20 cellular contexts compared by ENCODE assay signal in genomic region chr13:100397627-100398026, GRCh38.
DNase-seq lines count a peak whose midpoint lies in the region; ATAC-seq and TF ChIP-seq lines count a peak whose summit lies in the region.
"Had no signal": no experiment of that assay in that cellular context is flagged by ENCODE, and none has a peak within 500 bp of the region (broad histone marks: within the 10 kb centered on the region; RNA-seq: fewer than 3 reads in every experiment).

No MANE protein-coding gene starts in this region.

- H3K27me3 ChIP-seq in A673 (replicated peaks; ENCODE audit: insufficient read depth, low read depth, low read length, poor library complexity) (no peaks in the 10 kb centered on the region), Panc1 (ENCODE audit: control insufficient read depth, insufficient read depth, low read length) (no peaks in the 10 kb centered on the region)
- H3K27me3 ChIP-seq: BLaER1 had no signal

- H3K4me1 ChIP-seq in A673 (ENCODE audit: insufficient read depth, low read length, poor library complexity, severe bottlenecking) (peaks cover 58% of the 10 kb centered on the region), Panc1 (ENCODE audit: control insufficient read depth, insufficient read depth, low read length) (peaks cover 52% of the 10 kb centered on the region)

- intact Hi-C loops in A673 (cut with micrococcal nuclease; ENCODE audit: unreplicated experiment) = no loop called here
- intact Hi-C loops in Panc1 (cut with micrococcal nuclease; ENCODE audit: unreplicated experiment) = no loop called here
- intact Hi-C loops in activated T-helper 2 cell treated with anti-CD3 and anti-CD28 coated beads, Interferon-gamma antibody, Interleukin-2, Interleukin-4, amounts not matched to agents 10 μg/mL and 5 μg/mL and 100 μg/mL, durations not matched to agents 14 hours and 24 hours and 36 hours (cut with micrococcal nuclease) = no loop called here

- peaks cover 3% of the 10 kb centered on the region for H3K27me3 Mint-ChIP-seq in nephron progenitor cell (ENCODE audit: low read depth, poor library complexity)
- H3K27me3 Mint-ChIP-seq in activated T-helper 2 cell treated with anti-CD3 and anti-CD28 coated beads, Interferon-gamma antibody, Interleukin-2, Interleukin-4, amounts not matched to agents 10 μg/mL and 5 μg/mL and 100 μg/mL, durations not matched to agents 14 hours and 24 hours and 36 hours (ENCODE audit: low read depth) = no peaks in the 10 kb centered on the region
- H3K27me3 Mint-ChIP-seq: CD4-positive, alpha-beta memory T cell had no signal

- CTCF ChIA-PET in A673 (lab: Charles Lee) (no interaction called here), Panc1 (lab: Charles Lee) (interaction anchor here (0.5 kb wide), 1 partner anchor 262 kb away, joined by 3 read pairs; no protein-coding TSS in a partner anchor)

- peak overlapping the region; percentile 34 for H3K27ac ChIP-seq in A673 (ENCODE audit: low read depth, low read length, poor library complexity, severe bottlenecking)
- peak overlapping the region; percentile 100 for H3K27ac ChIP-seq in Panc1 (ENCODE audit: low read length)
- H3K27ac ChIP-seq: 22Rv1, A549, BLaER1, HL-60 had no signal

- peaks cover 27% of the 10 kb centered on the region for H3K36me3 Mint-ChIP-seq in nephron progenitor cell (ENCODE audit: low read depth)
- peaks cover 5% of the 10 kb centered on the region for H3K36me3 Mint-ChIP-seq in activated T-helper 2 cell treated with anti-CD3 and anti-CD28 coated beads, Interferon-gamma antibody, Interleukin-2, Interleukin-4, amounts not matched to agents 10 μg/mL and 5 μg/mL and 100 μg/mL, durations not matched to agents 14 hours and 24 hours and 36 hours (ENCODE audit: low read depth)

- no TSS peak for BruUV-seq in A673 (replicated peaks; lab: Mats Ljungman, UMichigan)
- BruUV-seq in Panc1 (replicated peaks; lab: Mats Ljungman, UMichigan) = no TSS peak

- no peak for DNase-seq in A673 (ENCODE audit: low spot score)
- peak; percentile 21 for DNase-seq in Jurkat, Clone E6-1 (ENCODE audit: low read depth, low spot score)
- no peak for DNase-seq in Panc1 (ENCODE audit: low read depth, low spot score)
- no peak for DNase-seq in nephron progenitor cell
- no peak for DNase-seq in NCI-H187 (lab: John Stamatoyannopoulos, UW)
- no peak for DNase-seq in activated T-helper 2 cell treated with anti-CD3 and anti-CD28 coated beads, Interferon-gamma antibody, Interleukin-2, Interleukin-4, amounts not matched to agents 10 μg/mL and 5 μg/mL and 100 μg/mL, durations not matched to agents 14 hours and 24 hours and 36 hours (ENCODE audit: low spot score)
- DNase-seq: CD4-positive, alpha-beta memory T cell; DND-41; EL had no signal

- POLR2A ChIA-PET in A673 (lab: Charles Lee; ENCODE audit: low non-redundant PET) (no interaction called here), Panc1 (lab: Charles Lee) (interaction anchor here (0.5 kb wide), 1 partner anchor 284 kb away, joined by 3 read pairs; no protein-coding TSS in a partner anchor)

- H3K9me3 Mint-ChIP-seq in nephron progenitor cell = peaks cover 17% of the 10 kb centered on the region
- peaks cover 8% of the 10 kb centered on the region for H3K9me3 Mint-ChIP-seq in activated T-helper 2 cell treated with anti-CD3 and anti-CD28 coated beads, Interferon-gamma antibody, Interleukin-2, Interleukin-4, amounts not matched to agents 10 μg/mL and 5 μg/mL and 100 μg/mL, durations not matched to agents 14 hours and 24 hours and 36 hours

- H3K9me3 ChIP-seq in A673 (ENCODE audit: low read depth, low read length, poor library complexity, severe bottlenecking) (no peaks in the 10 kb centered on the region), Panc1 (ENCODE audit: control insufficient read depth, insufficient read depth, low read depth, low read length) (no peaks in the 10 kb centered on the region)
- H3K9me3 ChIP-seq: A549 had no signal

- no peaks in the 10 kb centered on the region for H3K36me3 ChIP-seq in A673 (ENCODE audit: insufficient read depth, low read length, poor library complexity, severe bottlenecking)
- no peaks in the 10 kb centered on the region for H3K36me3 ChIP-seq in Panc1 (ENCODE audit: control insufficient read depth, insufficient read depth, low read length)
- H3K36me3 ChIP-seq: BLaER1 had no signal

- peaks cover 43% of the 10 kb centered on the region for H3K4me1 Mint-ChIP-seq in nephron progenitor cell
- peaks cover 23% of the 10 kb centered on the region for H3K4me1 Mint-ChIP-seq in activated T-helper 2 cell treated with anti-CD3 and anti-CD28 coated beads, Interferon-gamma antibody, Interleukin-2, Interleukin-4, amounts not matched to agents 10 μg/mL and 5 μg/mL and 100 μg/mL, durations not matched to agents 14 hours and 24 hours and 36 hours (ENCODE audit: low read depth)

- peak overlapping the region; percentile 84 for H3K27ac Mint-ChIP-seq in nephron progenitor cell
- H3K27ac Mint-ChIP-seq in activated T-helper 2 cell treated with anti-CD3 and anti-CD28 coated beads, Interferon-gamma antibody, Interleukin-2, Interleukin-4, amounts not matched to agents 10 μg/mL and 5 μg/mL and 100 μg/mL, durations not matched to agents 14 hours and 24 hours and 36 hours = no peak overlapping the region
- H3K27ac Mint-ChIP-seq: CD14-positive monocyte; CD4-positive, alpha-beta memory T cell had no signal

- in situ Hi-C loops in Panc1 (cut with HindIII; ENCODE audit: low pct_unique_long_range_greater_than_20kb, low sequenced_read_pairs) = no loop called here

- TF ChIP-seq CTCF in A673 (conservative IDR thresholded peaks at IDR 0.05; ENCODE audit: low read depth, low read length) (no peak), Panc1 (IDR thresholded peaks at IDR 0.05) (no peak), nephron progenitor cell (IDR thresholded peaks at IDR 0.05) (no peak)

- ATAC-seq in Panc1 (no peak), GM21529 (IDR thresholded peaks at IDR 0.05; ENCODE audit: unreplicated experiment) (no peak), GM18861 (IDR thresholded peaks at IDR 0.05; ENCODE audit: unreplicated experiment) (no peak)
- ATAC-seq: A549, GM12878, HCT116, K562 had no signal

- H3K4me3 ChIP-seq in A673 (ENCODE audit: low read depth, low read length, poor library complexity, severe bottlenecking) = no peak overlapping the region
- H3K4me3 ChIP-seq in Jurkat, Clone E6-1 (ENCODE audit: low read length) = no peak overlapping the region
- no peak overlapping the region for H3K4me3 ChIP-seq in Panc1 (ENCODE audit: low read depth in 2 of 2, low read length in 2 of 2)
- H3K4me3 ChIP-seq: A549, BLaER1, GM12878, GM23338, K562 had no signal

- H3K4me3 Mint-ChIP-seq in nephron progenitor cell = no peak overlapping the region
- H3K4me3 Mint-ChIP-seq in activated T-helper 2 cell treated with anti-CD3 and anti-CD28 coated beads, Interferon-gamma antibody, Interleukin-2, Interleukin-4, amounts not matched to agents 10 μg/mL and 5 μg/mL and 100 μg/mL, durations not matched to agents 14 hours and 24 hours and 36 hours (ENCODE audit: low read depth) = no peak overlapping the region
- H3K4me3 Mint-ChIP-seq: CD14-positive monocyte; CD4-positive, alpha-beta memory T cell; GM23338 had no signal
